ENCODE assay signal across 8 cellular contexts in the genomic region with DNA sequence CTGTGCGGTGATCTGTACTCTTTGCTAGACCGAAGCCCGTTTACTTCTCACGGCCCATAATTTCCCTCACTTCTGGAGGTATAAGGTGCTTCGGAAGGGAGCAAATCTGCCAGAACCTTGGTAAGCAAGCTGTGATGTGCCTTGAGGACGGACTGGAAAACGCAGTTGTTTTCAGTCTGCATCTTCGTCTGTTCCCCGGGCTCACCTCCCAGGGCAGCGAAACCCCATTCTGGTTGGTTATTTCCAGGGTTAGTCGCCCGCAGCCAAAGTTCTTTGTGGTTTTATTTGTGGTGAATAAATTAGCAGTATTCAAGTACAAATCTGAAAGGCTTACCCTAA. TPM values are rescaled to one million over a fixed set of nuclear protein-coding genes. Genes with fewer than 3 reads are reported as not detected.
A peak's percentile ranks its signal among the peaks of the same experiment; 100 is the strongest.
DNase-seq lines count a peak whose midpoint lies in the region; ATAC-seq and FAIRE-seq lines count a peak whose summit lies in the region.

No MANE protein-coding gene starts in this region.

- peak overlapping the region; percentile 96 for H3K4me3 Mint-ChIP-seq in stimulated activated effector memory CD8-positive, alpha-beta T cell treated with anti-CD3 and anti-CD28 coated beads, Interleukin-12 subunit alpha, Interleukin-12 subunit beta, amount 100 ng/mL, for 72 hours

- peaks cover 5 to 7% of the 10 kb centered on the region in 2 donors for H3K9me3 Mint-ChIP-seq in activated naive CD4-positive, alpha-beta T cell treated with anti-CD3 and anti-CD28 coated beads, Interleukin-2, amount 50 U/mL, for 72 hours
- peaks cover 2% of the 10 kb centered on the region for H3K9me3 Mint-ChIP-seq in stimulated activated effector memory CD8-positive, alpha-beta T cell treated with anti-CD3 and anti-CD28 coated beads, Interleukin-12 subunit alpha, Interleukin-12 subunit beta, amount 100 ng/mL, for 72 hours

- peaks cover 8% of the 10 kb centered on the region for H3K27me3 ChIP-seq in iPS-15b (ENCODE audit: control insufficient read depth, insufficient read depth, low read length)

- H3K4me3 ChIP-seq in iPS-15b (ENCODE audit: low read depth, low read length), result peak overlapping the region; percentile 91

- H3K9me3 ChIP-seq in iPS-15b (ENCODE audit: control insufficient read depth, insufficient read depth, low read length), result no peaks in the 10 kb centered on the region

- H3K4me1 Mint-ChIP-seq in stimulated activated effector memory CD8-positive, alpha-beta T cell treated with anti-CD3 and anti-CD28 coated beads, Interleukin-12 subunit alpha, Interleukin-12 subunit beta, amount 100 ng/mL, for 72 hours, result peaks cover 27% of the 10 kb centered on the region

- FAIRE-seq in HTR-8/SVneo (lab: Jason Lieb, UNC), result no peak

- H3K4me1 ChIP-seq in iPS-15b (ENCODE audit: control insufficient read depth, insufficient read depth, low read length), result no peaks in the 10 kb centered on the region

- no peaks in the 10 kb centered on the region for H3K36me3 ChIP-seq in iPS-15b (ENCODE audit: control insufficient read depth, insufficient read depth, low read length)

- peaks cover 22 to 23% of the 10 kb centered on the region in 2 donors for H3K36me3 Mint-ChIP-seq in activated naive CD4-positive, alpha-beta T cell treated with anti-CD3 and anti-CD28 coated beads, Interleukin-2, amount 50 U/mL, for 72 hours
- peaks cover 58% of the 10 kb centered on the region for H3K36me3 Mint-ChIP-seq in stimulated activated effector memory CD8-positive, alpha-beta T cell treated with anti-CD3 and anti-CD28 coated beads, Interleukin-12 subunit alpha, Interleukin-12 subunit beta, amount 100 ng/mL, for 72 hours

- peak; percentile 11 for DNase-seq in CD1c-positive myeloid dendritic cell (ENCODE audit: extremely low spot score)
- DNase-seq in HTR-8/SVneo (ENCODE audit: insufficient read length, low spot score), result peak; percentile 22
- no peak for DNase-seq in activated naive CD4-positive, alpha-beta T cell treated with anti-CD3 and anti-CD28 coated beads, Interleukin-2, amount 50 U/mL, for 72 hours (ENCODE audit: low spot score in 2 of 2)
- no peak for DNase-seq in stimulated activated effector memory CD8-positive, alpha-beta T cell treated with anti-CD3 and anti-CD28 coated beads, Interleukin-12 subunit alpha, Interleukin-12 subunit beta, amount 100 ng/mL, for 72 hours (ENCODE audit: low spot score in 2 of 2)
- no peak for DNase-seq in COLO829 (ENCODE audit: low spot score)

- H3K27ac Mint-ChIP-seq in activated naive CD4-positive, alpha-beta T cell treated with anti-CD3 and anti-CD28 coated beads, Interleukin-2, amount 50 U/mL, for 72 hours, result peak overlapping the region; percentile 90 to 97
- H3K27ac Mint-ChIP-seq in stimulated activated effector memory CD8-positive, alpha-beta T cell treated with anti-CD3 and anti-CD28 coated beads, Interleukin-12 subunit alpha, Interleukin-12 subunit beta, amount 100 ng/mL, for 72 hours, result peak overlapping the region; percentile 96

- ATAC-seq in GM19463 (IDR thresholded peaks at IDR 0.05; ENCODE audit: unreplicated experiment) (peak; percentile 13), GM21576 (IDR thresholded peaks at IDR 0.05; ENCODE audit: unreplicated experiment) (no peak)
- peak; percentile 29 to 42 for ATAC-seq in activated naive CD4-positive, alpha-beta T cell treated with anti-CD3 and anti-CD28 coated beads, Interleukin-2, amount 50 U/mL, for 72 hours
- ATAC-seq in stimulated activated effector memory CD8-positive, alpha-beta T cell treated with anti-CD3 and anti-CD28 coated beads, Interleukin-12 subunit alpha, Interleukin-12 subunit beta, amount 100 ng/mL, for 72 hours, result peak; percentile 55

- H3K9ac ChIP-seq in iPS-15b (ENCODE audit: low read depth, low read length), result peak overlapping the region; percentile 82

RNA-seq across cellular contexts. Expression of gene RAMAC, which starts 0.4 kb away (rescaled TPM):
- 10 to 100 TPM; 20.1 to 20.3 TPM for total RNA-seq in activated naive CD4-positive, alpha-beta T cell treated with anti-CD3 and anti-CD28 coated beads, Interleukin-2, amount 50 U/mL, for 72 hours

RNA-seq across cellular contexts. Expression of gene C15orf40, which starts 25.0 kb away (rescaled TPM):
- 10 to 100 TPM; 18.1 to 26.3 TPM for total RNA-seq in activated naive CD4-positive, alpha-beta T cell treated with anti-CD3 and anti-CD28 coated beads, Interleukin-2, amount 50 U/mL, for 72 hours

RNA-seq across cellular contexts. Expression of gene HOMER2, which starts 33.9 kb away (rescaled TPM):
- total RNA-seq in activated naive CD4-positive, alpha-beta T cell treated with anti-CD3 and anti-CD28 coated beads, Interleukin-2, amount 50 U/mL, for 72 hours, result 1 to 10 TPM; 2.2 to 4.4 TPM

Comparison
In these comparisons a context has a peak if more than half of its experiments do, and no peak if none do; other contexts are left out.
1. DNase-seq: peak in CD1c-positive myeloid dendritic cell (single experiment) and HTR-8/SVneo (single experiment); none in activated naive CD4-positive, alpha-beta T cell treated with anti-CD3 and anti-CD28 coated beads, Interleukin-2, amount 50 U/mL, for 72 hours (0 of 2), stimulated activated effector memory CD8-positive, alpha-beta T cell treated with anti-CD3 and anti-CD28 coated beads, Interleukin-12 subunit alpha, Interleukin-12 subunit beta, amount 100 ng/mL, for 72 hours (0 of 2) and COLO829 (single experiment).